ENCODE assay signal across 1 cellular context in the genomic region with DNA sequence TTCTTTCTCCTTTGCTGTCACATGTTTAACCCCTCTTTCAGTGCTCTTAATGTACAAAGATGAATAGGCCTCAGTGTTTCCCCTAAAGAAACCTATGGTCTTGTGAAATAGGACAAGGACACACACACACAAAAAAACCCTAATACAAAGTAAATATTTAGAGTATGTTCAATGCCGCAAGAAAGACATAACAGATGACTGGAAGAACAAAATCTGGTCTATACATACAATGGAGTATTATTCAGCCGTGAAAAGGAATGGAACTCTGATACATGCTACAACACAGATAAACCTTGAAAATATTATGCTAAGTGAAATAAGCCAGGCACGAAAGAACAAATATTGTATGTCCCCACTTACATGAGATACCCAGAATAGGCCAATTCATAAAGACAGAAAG.
TF ChIP-seq lines count a peak whose summit lies in the region.

No MANE protein-coding gene starts in this region.

TF ChIP-seq in HepG2, 621 proteins besides CTCF, POLR2A, EP300 and RAD21 (continued from another document):
- TF ChIP-seq, protein P1, sequence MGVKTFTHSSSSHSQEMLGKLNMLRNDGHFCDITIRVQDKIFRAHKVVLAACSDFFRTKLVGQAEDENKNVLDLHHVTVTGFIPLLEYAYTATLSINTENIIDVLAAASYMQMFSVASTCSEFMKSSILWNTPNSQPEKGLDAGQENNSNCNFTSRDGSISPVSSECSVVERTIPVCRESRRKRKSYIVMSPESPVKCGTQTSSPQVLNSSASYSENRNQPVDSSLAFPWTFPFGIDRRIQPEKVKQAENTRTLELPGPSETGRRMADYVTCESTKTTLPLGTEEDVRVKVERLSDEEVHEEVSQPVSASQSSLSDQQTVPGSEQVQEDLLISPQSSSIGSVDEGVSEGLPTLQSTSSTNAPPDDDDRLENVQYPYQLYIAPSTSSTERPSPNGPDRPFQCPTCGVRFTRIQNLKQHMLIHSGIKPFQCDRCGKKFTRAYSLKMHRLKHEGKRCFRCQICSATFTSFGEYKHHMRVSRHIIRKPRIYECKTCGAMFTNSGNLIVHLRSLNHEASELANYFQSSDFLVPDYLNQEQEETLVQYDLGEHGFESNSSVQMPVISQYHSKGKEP (CRISPR knock-in tag; IDR thresholded peaks at IDR 0.05), result no peak
- TF ChIP-seq ZSCAN30 (CRISPR knock-in tag; IDR thresholded peaks at IDR 0.05) (no peak), CEBPB (IDR thresholded peaks at IDR 0.05; ENCODE audit: borderline replicate concordance, low read depth, low read length) (peak; percentile 30; the same call in 1 of the 2 replicates), SOX13 (IDR thresholded peaks at IDR 0.05) (no peak), SOX13 (CRISPR knock-in tag; conservative IDR thresholded peaks at IDR 0.05 in 1 of 2, IDR thresholded peaks at IDR 0.05 in 1 of 2) (peak in 1 of 2 experiments; percentile 60; a peak in 2 of 4 replicates), ZNF652 (CRISPR knock-in tag; IDR thresholded peaks at IDR 0.05; ENCODE audit: borderline replicate concordance, low read depth) (0 out of 2 replicates have a peak, but pooled peaks have one; percentile 40), FOXP1 (IDR thresholded peaks at IDR 0.05) (no peak), FOXP1 (CRISPR knock-in tag; IDR thresholded peaks at IDR 0.05) (peak; percentile 23; the same call in 1 of the 2 replicates), SOX6 (IDR thresholded peaks at IDR 0.05) (no peak), SOX6 (CRISPR knock-in tag; IDR thresholded peaks at IDR 0.05) (peak; percentile 19; the same call in 1 of the 2 replicates), NCOA2 (CRISPR knock-in tag; IDR thresholded peaks at IDR 0.05) (peak; percentile 57), HMG20A (CRISPR knock-in tag; IDR thresholded peaks at IDR 0.05; ENCODE audit: borderline replicate concordance) (peak; percentile 31; the same call in 1 of the 2 replicates), FOXA1 (IDR thresholded peaks at IDR 0.05) (no peak), FOXA1 (CRISPR knock-in tag; IDR thresholded peaks at IDR 0.05) (0 out of 2 replicates have a peak, but pooled peaks have one; percentile 4), FOXJ3 (CRISPR knock-in tag; IDR thresholded peaks at IDR 0.05; ENCODE audit: borderline replicate concordance) (peak; percentile 56; the same call in 1 of the 2 replicates), POGZ (CRISPR knock-in tag; IDR thresholded peaks at IDR 0.05) (0 out of 2 replicates have a peak, but pooled peaks have one; percentile 34), ZNF577 (CRISPR knock-in tag; IDR thresholded peaks at IDR 0.05; ENCODE audit: borderline replicate concordance, low read depth) (no peak), KDM1A (CRISPR knock-in tag; IDR thresholded peaks at IDR 0.05) (peak; percentile 51; the same call in 1 of the 2 replicates), ISL2 (CRISPR knock-in tag; IDR thresholded peaks at IDR 0.05) (peak; percentile 32; the same call in 1 of the 2 replicates), DR1 (CRISPR knock-in tag; IDR thresholded peaks at IDR 0.05) (no peak), ZNF510 (CRISPR knock-in tag; IDR thresholded peaks at IDR 0.05; ENCODE audit: low read depth) (no peak), ZFP36 (IDR thresholded peaks at IDR 0.05; ENCODE audit: borderline replicate concordance, low read depth, low read length, partially characterized antibody) (no peak), SRSF9 (IDR thresholded peaks at IDR 0.05; ENCODE audit: borderline replicate concordance, insufficient read depth, low read depth, low read length, poor library complexity, severe bottlenecking) (no peak), GATAD2A (CRISPR knock-in tag; IDR thresholded peaks at IDR 0.05) (peak; percentile 69), ZEB1 (IDR thresholded peaks at IDR 0.05; ENCODE audit: insufficient replicate concordance, low read depth) (no peak), ZFP62 (CRISPR knock-in tag; IDR thresholded peaks at IDR 0.05) (no peak)
- TF ChIP-seq, protein P2, sequence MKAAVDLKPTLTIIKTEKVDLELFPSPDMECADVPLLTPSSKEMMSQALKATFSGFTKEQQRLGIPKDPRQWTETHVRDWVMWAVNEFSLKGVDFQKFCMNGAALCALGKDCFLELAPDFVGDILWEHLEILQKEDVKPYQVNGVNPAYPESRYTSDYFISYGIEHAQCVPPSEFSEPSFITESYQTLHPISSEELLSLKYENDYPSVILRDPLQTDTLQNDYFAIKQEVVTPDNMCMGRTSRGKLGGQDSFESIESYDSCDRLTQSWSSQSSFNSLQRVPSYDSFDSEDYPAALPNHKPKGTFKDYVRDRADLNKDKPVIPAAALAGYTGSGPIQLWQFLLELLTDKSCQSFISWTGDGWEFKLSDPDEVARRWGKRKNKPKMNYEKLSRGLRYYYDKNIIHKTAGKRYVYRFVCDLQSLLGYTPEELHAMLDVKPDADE (CRISPR knock-in tag; IDR thresholded peaks at IDR 0.05), result no peak
- TF ChIP-seq, protein P3, sequence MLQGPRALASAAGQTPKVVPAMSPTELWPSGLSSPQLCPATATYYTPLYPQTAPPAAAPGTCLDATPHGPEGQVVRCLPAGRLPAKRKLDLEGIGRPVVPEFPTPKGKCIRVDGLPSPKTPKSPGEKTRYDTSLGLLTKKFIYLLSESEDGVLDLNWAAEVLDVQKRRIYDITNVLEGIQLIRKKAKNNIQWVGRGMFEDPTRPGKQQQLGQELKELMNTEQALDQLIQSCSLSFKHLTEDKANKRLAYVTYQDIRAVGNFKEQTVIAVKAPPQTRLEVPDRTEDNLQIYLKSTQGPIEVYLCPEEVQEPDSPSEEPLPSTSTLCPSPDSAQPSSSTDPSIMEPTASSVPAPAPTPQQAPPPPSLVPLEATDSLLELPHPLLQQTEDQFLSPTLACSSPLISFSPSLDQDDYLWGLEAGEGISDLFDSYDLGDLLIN (CRISPR knock-in tag; IDR thresholded peaks at IDR 0.05; ENCODE audit: borderline replicate concordance), result no peak
- TF ChIP-seq, protein P4, sequence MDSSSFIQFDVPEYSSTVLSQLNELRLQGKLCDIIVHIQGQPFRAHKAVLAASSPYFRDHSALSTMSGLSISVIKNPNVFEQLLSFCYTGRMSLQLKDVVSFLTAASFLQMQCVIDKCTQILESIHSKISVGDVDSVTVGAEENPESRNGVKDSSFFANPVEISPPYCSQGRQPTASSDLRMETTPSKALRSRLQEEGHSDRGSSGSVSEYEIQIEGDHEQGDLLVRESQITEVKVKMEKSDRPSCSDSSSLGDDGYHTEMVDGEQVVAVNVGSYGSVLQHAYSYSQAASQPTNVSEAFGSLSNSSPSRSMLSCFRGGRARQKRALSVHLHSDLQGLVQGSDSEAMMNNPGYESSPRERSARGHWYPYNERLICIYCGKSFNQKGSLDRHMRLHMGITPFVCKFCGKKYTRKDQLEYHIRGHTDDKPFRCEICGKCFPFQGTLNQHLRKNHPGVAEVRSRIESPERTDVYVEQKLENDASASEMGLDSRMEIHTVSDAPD (CRISPR knock-in tag; IDR thresholded peaks at IDR 0.05), result no peak
- TF ChIP-seq, protein P5, sequence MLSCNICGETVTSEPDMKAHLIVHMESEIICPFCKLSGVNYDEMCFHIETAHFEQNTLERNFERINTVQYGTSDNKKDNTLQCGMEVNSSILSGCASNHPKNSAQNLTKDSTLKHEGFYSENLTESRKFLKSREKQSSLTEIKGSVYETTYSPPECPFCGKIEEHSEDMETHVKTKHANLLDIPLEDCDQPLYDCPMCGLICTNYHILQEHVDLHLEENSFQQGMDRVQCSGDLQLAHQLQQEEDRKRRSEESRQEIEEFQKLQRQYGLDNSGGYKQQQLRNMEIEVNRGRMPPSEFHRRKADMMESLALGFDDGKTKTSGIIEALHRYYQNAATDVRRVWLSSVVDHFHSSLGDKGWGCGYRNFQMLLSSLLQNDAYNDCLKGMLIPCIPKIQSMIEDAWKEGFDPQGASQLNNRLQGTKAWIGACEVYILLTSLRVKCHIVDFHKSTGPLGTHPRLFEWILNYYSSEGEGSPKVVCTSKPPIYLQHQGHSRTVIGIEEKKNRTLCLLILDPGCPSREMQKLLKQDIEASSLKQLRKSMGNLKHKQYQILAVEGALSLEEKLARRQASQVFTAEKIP (CRISPR knock-in tag; IDR thresholded peaks at IDR 0.05; ENCODE audit: borderline replicate concordance), result no peak
- TF ChIP-seq, protein P6, sequence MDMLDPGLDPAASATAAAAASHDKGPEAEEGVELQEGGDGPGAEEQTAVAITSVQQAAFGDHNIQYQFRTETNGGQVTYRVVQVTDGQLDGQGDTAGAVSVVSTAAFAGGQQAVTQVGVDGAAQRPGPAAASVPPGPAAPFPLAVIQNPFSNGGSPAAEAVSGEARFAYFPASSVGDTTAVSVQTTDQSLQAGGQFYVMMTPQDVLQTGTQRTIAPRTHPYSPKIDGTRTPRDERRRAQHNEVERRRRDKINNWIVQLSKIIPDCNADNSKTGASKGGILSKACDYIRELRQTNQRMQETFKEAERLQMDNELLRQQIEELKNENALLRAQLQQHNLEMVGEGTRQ (IDR thresholded peaks at IDR 0.05; ENCODE audit: low read depth, low read length), result no peak
- TF ChIP-seq, protein P6 (CRISPR knock-in tag; IDR thresholded peaks at IDR 0.05; ENCODE audit: borderline replicate concordance), result no peak
- TF ChIP-seq, protein P7, sequence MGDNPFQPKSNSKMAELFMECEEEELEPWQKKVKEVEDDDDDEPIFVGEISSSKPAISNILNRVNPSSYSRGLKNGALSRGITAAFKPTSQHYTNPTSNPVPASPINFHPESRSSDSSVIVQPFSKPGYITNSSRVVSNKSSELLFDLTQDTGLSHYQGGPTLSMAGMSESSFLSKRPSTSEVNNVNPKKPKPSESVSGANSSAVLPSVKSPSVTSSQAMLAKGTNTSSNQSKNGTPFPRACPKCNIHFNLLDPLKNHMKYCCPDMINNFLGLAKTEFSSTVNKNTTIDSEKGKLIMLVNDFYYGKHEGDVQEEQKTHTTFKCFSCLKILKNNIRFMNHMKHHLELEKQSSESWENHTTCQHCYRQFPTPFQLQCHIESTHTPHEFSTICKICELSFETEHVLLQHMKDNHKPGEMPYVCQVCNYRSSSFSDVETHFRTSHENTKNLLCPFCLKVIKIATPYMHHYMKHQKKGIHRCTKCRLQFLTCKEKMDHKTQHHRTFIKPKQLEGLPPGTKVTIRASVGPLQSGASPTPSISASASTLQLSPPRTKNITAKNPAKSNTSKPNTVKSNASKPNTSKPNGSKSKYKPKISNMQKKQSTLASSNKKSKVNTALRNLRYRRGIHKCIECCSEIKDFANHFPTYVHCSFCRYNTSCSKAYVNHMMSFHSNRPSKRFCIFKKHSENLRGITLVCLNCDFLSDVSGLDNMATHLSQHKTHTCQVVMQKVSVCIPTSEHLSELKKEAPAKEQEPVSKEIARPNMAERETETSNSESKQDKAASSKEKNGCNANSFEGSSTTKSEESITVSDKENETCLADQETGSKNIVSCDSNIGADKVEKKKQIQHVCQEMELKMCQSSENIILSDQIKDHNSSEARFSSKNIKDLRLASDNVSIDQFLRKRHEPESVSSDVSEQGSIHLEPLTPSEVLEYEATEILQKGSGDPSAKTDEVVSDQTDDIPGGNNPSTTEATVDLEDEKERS (CRISPR knock-in tag; IDR thresholded peaks at IDR 0.05), result 0 out of 2 replicates have a peak, but pooled peaks have one; percentile 27
- TF ChIP-seq, protein P8, sequence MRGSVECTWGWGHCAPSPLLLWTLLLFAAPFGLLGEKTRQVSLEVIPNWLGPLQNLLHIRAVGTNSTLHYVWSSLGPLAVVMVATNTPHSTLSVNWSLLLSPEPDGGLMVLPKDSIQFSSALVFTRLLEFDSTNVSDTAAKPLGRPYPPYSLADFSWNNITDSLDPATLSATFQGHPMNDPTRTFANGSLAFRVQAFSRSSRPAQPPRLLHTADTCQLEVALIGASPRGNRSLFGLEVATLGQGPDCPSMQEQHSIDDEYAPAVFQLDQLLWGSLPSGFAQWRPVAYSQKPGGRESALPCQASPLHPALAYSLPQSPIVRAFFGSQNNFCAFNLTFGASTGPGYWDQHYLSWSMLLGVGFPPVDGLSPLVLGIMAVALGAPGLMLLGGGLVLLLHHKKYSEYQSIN (CRISPR knock-in tag; IDR thresholded peaks at IDR 0.05; ENCODE audit: borderline replicate concordance), result no peak
- TF ChIP-seq, protein P9, sequence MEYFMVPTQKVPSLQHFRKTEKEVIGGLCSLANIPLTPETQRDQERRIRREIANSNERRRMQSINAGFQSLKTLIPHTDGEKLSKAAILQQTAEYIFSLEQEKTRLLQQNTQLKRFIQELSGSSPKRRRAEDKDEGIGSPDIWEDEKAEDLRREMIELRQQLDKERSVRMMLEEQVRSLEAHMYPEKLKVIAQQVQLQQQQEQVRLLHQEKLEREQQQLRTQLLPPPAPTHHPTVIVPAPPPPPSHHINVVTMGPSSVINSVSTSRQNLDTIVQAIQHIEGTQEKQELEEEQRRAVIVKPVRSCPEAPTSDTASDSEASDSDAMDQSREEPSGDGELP (IDR thresholded peaks at IDR 0.05; ENCODE audit: borderline replicate concordance, low read depth), result 0 out of 2 replicates have a peak, but pooled peaks have one; percentile 21
